In the genomic region with DNA sequence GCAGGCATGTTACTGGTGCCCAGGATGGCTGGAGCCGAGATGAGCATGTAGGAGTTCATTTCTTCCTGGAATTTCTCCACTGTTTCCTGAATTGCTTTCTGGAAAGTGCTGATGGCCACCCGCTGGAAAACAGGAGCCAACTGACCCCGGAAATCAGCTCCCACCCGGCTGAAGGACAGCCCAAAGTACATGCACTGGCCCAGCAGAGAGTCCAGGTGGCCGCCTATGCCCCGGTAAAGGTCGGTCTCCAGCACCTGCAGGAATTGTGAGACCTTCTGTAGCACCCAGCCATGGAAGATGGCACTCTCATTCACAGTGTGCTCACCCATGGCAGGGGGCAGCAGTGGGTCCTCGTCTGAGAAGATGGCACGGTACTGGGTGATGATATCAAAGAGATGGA, we compare ENCODE assay signal across 35 cellular contexts. TPM values are rescaled to one million over a fixed set of nuclear protein-coding genes. Genes with fewer than 3 reads are reported as not detected.
"Had no signal": no experiment of that assay in that cellular context is flagged by ENCODE, and none has a peak within 500 bp of the region (broad histone marks: within the 10 kb centered on the region; RNA-seq: fewer than 3 reads in every experiment).

No MANE protein-coding gene starts in this region.

- H3K4me3 ChIP-seq: ascending aorta, SJSA1 had no signal

- H3K9me3 Mint-ChIP-seq: activated CD4-positive, alpha-beta T cell treated with anti-CD3 and anti-CD28 coated beads, Interleukin-2, amount 10 ng/mL, durations not matched to agents 7 days and 5 days; activated naive CD4-positive, alpha-beta T cell treated with anti-CD3 and anti-CD28 coated beads, Interleukin-2, amount 50 U/mL, for 24 hours; activated naive CD8-positive, alpha-beta T cell treated with anti-CD3 and anti-CD28 coated beads, Interleukin-2, amount 10 ng/mL, durations not matched to agents 7 days and 5 days; activated T-helper 17 cell treated with anti-CD3 and anti-CD28 coated beads, Interleukin-2, amount 50 U/mL, for 72 hours; T-helper 1 cell treated with Interleukin-12 subunit alpha and Interleukin-12 subunit beta and Interleukin-4 antibody, amounts not matched to agents 30 μg/mL and 1 μg/mL, for 36 hours; T-helper 2 cell treated with Interferon-gamma antibody and Interleukin-4, amounts not matched to agents 5 μg/mL and 100 μg/mL, for 36 hours; WTC11 had no signal

- H3K27me3 Mint-ChIP-seq: activated CD4-positive, alpha-beta T cell treated with anti-CD3 and anti-CD28 coated beads for 36 hours; activated CD4-positive, alpha-beta T cell treated with anti-CD3 and anti-CD28 coated beads, Interleukin-2, amount 10 ng/mL, durations not matched to agents 7 days and 5 days; activated naive CD4-positive, alpha-beta T cell treated with anti-CD3 and anti-CD28 coated beads, Interleukin-2, amount 50 U/mL, for 24 hours; activated naive CD8-positive, alpha-beta T cell treated with anti-CD3 and anti-CD28 coated beads, Interleukin-2, amount 10 ng/mL, durations not matched to agents 7 days and 5 days; activated T-helper 17 cell treated with anti-CD3 and anti-CD28 coated beads, Interleukin-2, amount 50 U/mL, for 72 hours had no signal

- H3K27ac ChIP-seq: ascending aorta, SJSA1 had no signal

- H3K27me3 ChIP-seq: ascending aorta, SJSA1 had no signal

- H3K4me3 Mint-ChIP-seq: activated CD4-positive, alpha-beta T cell treated with anti-CD3 and anti-CD28 coated beads for 36 hours; activated CD4-positive, alpha-beta T cell treated with anti-CD3 and anti-CD28 coated beads, Interleukin-2, amount 10 ng/mL, durations not matched to agents 7 days and 5 days; activated CD8-positive, alpha-beta T cell treated with anti-CD3 and anti-CD28 coated beads, Interleukin-2, amount 10 ng/mL, durations not matched to agents 7 days and 5 days; activated naive CD4-positive, alpha-beta T cell treated with anti-CD3 and anti-CD28 coated beads, Interleukin-2, amount 50 U/mL, for 24 hours; activated naive CD8-positive, alpha-beta T cell treated with anti-CD3 and anti-CD28 coated beads, Interleukin-2, amount 10 ng/mL, durations not matched to agents 7 days and 5 days; activated T-helper 17 cell treated with anti-CD3 and anti-CD28 coated beads, Interleukin-2, amount 50 U/mL, for 72 hours; T-helper 1 cell treated with Interleukin-12 subunit alpha and Interleukin-12 subunit beta and Interleukin-4 antibody, amounts not matched to agents 30 μg/mL and 1 μg/mL, for 36 hours; T-helper 2 cell treated with Interferon-gamma antibody and Interleukin-4, amounts not matched to agents 5 μg/mL and 100 μg/mL, for 36 hours; WTC11 had no signal

- DNase-seq: activated CD4-positive, alpha-beta T cell treated with anti-CD3 and anti-CD28 coated beads for 36 hours; activated CD4-positive, alpha-beta T cell treated with anti-CD3 and anti-CD28 coated beads, Interleukin-2, amount 10 ng/mL, durations not matched to agents 7 days and 5 days; activated CD4-positive, alpha-beta T cell treated with anti-CD3 and anti-CD28 coated beads, Interleukin-2, amount 50 U/mL, for 48 hours; activated CD8-positive, alpha-beta memory T cell treated with anti-CD3 and anti-CD28 coated beads, Interleukin-2, amount 50 U/mL, for 4 hours; activated CD8-positive, alpha-beta T cell treated with anti-CD3 and anti-CD28 coated beads, Interleukin-2, amount 10 ng/mL, durations not matched to agents 7 days and 5 days; activated gamma-delta T cell; activated naive CD4-positive, alpha-beta T cell treated with Interleukin-2 at 50 U/mL for 16 hours; activated naive CD8-positive, alpha-beta T cell treated with anti-CD3 and anti-CD28 coated beads, Interleukin-2, amount 10 ng/mL, durations not matched to agents 7 days and 5 days; activated T-cell treated with anti-CD3 and anti-CD28 coated beads for 4 hours; activated T-cell treated with anti-CD3 and anti-CD28 coated beads, Interleukin-2, amount 50 U/mL, for 48 hours; amygdala; central memory CD4-positive, alpha-beta T cell; Karpas-422; KBM-7; NCI-H1105; NCI-H1417 treated with DMSO at 0.1 percent for 48 hours; NCI-H1694; NCI-H1930; NCI-H2081 treated with DMSO at 0.1 percent for 48 hours; NCI-H226; NCI-H524 treated with DMSO at 0.1 percent for 48 hours; SHP77 treated with DMSO at 0.1 percent for 48 hours; SK-N-SH had no signal

- H3K9me3 ChIP-seq: ascending aorta, SK-N-SH had no signal

- ATAC-seq: activated CD4-positive, alpha-beta T cell treated with anti-CD3 and anti-CD28 coated beads for 36 hours; activated CD4-positive, CD25-positive, alpha-beta regulatory T cell treated with anti-CD3 and anti-CD28 coated beads, Interleukin-2, amount 50 U/mL, for 24 hours; activated CD8-positive, alpha-beta T cell treated with anti-CD3 and anti-CD28 coated beads, Interleukin-2, amount 10 ng/mL, durations not matched to agents 7 days and 5 days; activated T-helper 17 cell treated with anti-CD3 and anti-CD28 coated beads, Interleukin-2, amount 50 U/mL, for 72 hours; Panc1; WTC11 had no signal

- H3K27ac Mint-ChIP-seq: activated CD4-positive, alpha-beta T cell treated with anti-CD3 and anti-CD28 coated beads for 36 hours; activated CD4-positive, alpha-beta T cell treated with anti-CD3 and anti-CD28 coated beads, Interleukin-2, amount 10 ng/mL, durations not matched to agents 7 days and 5 days; activated CD8-positive, alpha-beta T cell treated with anti-CD3 and anti-CD28 coated beads, Interleukin-2, amount 10 ng/mL, durations not matched to agents 7 days and 5 days; activated naive CD4-positive, alpha-beta T cell treated with anti-CD3 and anti-CD28 coated beads, Interleukin-2, amount 50 U/mL, for 24 hours; activated naive CD8-positive, alpha-beta T cell treated with anti-CD3 and anti-CD28 coated beads, Interleukin-2, amount 10 ng/mL, durations not matched to agents 7 days and 5 days; activated T-helper 17 cell treated with anti-CD3 and anti-CD28 coated beads, Interleukin-2, amount 50 U/mL, for 72 hours; T-helper 1 cell treated with Interleukin-12 subunit alpha and Interleukin-12 subunit beta and Interleukin-4 antibody, amounts not matched to agents 30 μg/mL and 1 μg/mL, for 36 hours; T-helper 2 cell treated with Interferon-gamma antibody and Interleukin-4, amounts not matched to agents 5 μg/mL and 100 μg/mL, for 36 hours; WTC11 had no signal

RNA-seq across cellular contexts. Expression of a gene that starts 16.9 kb away (rescaled TPM):
- total RNA-seq: ascending aorta, bronchial epithelial cell, cerebellum, RPMI7951 had no signal
